ENCODE assay signal across 1 cellular context in the genomic region with DNA sequence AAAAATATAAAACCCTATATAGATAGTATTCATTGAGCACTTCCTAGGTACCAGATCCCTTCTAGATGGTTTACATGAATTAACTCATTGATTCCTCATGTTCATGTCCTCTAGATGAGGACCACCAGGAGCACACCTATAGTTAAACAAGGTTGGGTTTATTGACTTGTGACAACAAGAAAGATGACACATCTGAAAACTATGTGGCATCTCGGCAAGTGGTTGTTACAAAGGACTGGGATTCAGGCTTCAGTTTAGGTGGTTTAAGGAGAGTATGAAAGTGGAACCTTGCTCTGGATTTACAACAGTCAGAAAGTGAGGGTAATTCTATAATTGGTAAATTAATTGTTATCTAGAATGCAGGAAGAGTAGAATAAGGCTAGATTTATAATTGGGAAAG.
TF ChIP-seq lines count a peak whose summit lies in the region.

No MANE protein-coding gene starts in this region.

TF ChIP-seq in GM23338, 12 proteins besides CTCF, POLR2A, EP300 and RAD21 (continued from another document):
- TF ChIP-seq, protein P1, sequence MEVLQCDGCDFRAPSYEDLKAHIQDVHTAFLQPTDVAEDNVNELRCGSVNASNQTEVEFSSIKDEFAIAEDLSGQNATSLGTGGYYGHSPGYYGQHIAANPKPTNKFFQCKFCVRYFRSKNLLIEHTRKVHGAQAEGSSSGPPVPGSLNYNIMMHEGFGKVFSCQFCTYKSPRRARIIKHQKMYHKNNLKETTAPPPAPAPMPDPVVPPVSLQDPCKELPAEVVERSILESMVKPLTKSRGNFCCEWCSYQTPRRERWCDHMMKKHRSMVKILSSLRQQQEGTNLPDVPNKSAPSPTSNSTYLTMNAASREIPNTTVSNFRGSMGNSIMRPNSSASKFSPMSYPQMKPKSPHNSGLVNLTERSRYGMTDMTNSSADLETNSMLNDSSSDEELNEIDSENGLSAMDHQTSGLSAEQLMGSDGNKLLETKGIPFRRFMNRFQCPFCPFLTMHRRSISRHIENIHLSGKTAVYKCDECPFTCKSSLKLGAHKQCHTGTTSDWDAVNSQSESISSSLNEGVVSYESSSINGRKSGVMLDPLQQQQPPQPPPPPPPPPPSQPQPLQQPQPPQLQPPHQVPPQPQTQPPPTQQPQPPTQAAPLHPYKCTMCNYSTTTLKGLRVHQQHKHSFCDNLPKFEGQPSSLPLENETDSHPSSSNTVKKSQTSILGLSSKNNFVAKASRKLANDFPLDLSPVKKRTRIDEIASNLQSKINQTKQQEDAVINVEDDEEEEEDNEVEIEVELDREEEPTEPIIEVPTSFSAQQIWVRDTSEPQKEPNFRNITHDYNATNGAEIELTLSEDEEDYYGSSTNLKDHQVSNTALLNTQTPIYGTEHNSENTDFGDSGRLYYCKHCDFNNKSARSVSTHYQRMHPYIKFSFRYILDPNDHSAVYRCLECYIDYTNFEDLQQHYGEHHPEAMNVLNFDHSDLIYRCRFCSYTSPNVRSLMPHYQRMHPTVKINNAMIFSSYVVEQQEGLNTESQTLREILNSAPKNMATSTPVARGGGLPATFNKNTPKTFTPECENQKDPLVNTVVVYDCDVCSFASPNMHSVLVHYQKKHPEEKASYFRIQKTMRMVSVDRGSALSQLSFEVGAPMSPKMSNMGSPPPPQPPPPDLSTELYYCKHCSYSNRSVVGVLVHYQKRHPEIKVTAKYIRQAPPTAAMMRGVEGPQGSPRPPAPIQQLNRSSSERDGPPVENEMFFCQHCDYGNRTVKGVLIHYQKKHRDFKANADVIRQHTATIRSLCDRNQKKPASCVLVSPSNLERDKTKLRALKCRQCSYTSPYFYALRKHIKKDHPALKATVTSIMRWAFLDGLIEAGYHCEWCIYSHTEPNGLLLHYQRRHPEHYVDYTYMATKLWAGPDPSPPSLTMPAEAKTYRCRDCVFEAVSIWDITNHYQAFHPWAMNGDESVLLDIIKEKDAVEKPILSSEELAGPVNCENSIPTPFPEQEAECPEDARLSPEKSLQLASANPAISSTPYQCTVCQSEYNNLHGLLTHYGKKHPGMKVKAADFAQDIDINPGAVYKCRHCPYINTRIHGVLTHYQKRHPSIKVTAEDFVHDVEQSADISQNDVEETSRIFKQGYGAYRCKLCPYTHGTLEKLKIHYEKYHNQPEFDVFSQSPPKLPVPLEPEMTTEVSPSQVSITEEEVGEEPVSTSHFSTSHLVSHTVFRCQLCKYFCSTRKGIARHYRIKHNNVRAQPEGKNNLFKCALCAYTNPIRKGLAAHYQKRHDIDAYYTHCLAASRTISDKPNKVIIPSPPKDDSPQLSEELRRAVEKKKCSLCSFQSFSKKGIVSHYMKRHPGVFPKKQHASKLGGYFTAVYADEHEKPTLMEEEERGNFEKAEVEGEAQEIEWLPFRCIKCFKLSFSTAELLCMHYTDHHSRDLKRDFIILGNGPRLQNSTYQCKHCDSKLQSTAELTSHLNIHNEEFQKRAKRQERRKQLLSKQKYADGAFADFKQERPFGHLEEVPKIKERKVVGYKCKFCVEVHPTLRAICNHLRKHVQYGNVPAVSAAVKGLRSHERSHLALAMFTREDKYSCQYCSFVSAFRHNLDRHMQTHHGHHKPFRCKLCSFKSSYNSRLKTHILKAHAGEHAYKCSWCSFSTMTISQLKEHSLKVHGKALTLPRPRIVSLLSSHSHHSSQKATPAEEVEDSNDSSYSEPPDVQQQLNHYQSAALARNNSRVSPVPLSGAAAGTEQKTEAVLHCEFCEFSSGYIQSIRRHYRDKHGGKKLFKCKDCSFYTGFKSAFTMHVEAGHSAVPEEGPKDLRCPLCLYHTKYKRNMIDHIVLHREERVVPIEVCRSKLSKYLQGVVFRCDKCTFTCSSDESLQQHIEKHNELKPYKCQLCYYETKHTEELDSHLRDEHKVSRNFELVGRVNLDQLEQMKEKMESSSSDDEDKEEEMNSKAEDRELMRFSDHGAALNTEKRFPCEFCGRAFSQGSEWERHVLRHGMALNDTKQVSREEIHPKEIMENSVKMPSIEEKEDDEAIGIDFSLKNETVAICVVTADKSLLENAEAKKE (CRISPR knock-in tag; IDR thresholded peaks at IDR 0.05), result no peak
- TF ChIP-seq, protein P2, sequence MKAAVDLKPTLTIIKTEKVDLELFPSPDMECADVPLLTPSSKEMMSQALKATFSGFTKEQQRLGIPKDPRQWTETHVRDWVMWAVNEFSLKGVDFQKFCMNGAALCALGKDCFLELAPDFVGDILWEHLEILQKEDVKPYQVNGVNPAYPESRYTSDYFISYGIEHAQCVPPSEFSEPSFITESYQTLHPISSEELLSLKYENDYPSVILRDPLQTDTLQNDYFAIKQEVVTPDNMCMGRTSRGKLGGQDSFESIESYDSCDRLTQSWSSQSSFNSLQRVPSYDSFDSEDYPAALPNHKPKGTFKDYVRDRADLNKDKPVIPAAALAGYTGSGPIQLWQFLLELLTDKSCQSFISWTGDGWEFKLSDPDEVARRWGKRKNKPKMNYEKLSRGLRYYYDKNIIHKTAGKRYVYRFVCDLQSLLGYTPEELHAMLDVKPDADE (IDR thresholded peaks at IDR 0.05), result no peak
- TF ChIP-seq JUNB (IDR thresholded peaks at IDR 0.05; ENCODE audit: unreplicated experiment) (no peak), CREB1 (CRISPR knock-in tag; IDR thresholded peaks at IDR 0.05; ENCODE audit: low read depth) (no peak), STAT1 (IDR thresholded peaks at IDR 0.05; ENCODE audit: unreplicated experiment) (no peak), EZH2 (IDR thresholded peaks at IDR 0.05; ENCODE audit: low read depth, unreplicated experiment) (no peak), NANOG (IDR thresholded peaks at IDR 0.05; ENCODE audit: borderline replicate concordance) (no peak), POLR2AphosphoS5 (IDR thresholded peaks at IDR 0.05; ENCODE audit: low read depth) (no peak), ZNF114 (CRISPR knock-in tag; IDR thresholded peaks at IDR 0.05) (no peak)
- TF ChIP-seq, protein P3, sequence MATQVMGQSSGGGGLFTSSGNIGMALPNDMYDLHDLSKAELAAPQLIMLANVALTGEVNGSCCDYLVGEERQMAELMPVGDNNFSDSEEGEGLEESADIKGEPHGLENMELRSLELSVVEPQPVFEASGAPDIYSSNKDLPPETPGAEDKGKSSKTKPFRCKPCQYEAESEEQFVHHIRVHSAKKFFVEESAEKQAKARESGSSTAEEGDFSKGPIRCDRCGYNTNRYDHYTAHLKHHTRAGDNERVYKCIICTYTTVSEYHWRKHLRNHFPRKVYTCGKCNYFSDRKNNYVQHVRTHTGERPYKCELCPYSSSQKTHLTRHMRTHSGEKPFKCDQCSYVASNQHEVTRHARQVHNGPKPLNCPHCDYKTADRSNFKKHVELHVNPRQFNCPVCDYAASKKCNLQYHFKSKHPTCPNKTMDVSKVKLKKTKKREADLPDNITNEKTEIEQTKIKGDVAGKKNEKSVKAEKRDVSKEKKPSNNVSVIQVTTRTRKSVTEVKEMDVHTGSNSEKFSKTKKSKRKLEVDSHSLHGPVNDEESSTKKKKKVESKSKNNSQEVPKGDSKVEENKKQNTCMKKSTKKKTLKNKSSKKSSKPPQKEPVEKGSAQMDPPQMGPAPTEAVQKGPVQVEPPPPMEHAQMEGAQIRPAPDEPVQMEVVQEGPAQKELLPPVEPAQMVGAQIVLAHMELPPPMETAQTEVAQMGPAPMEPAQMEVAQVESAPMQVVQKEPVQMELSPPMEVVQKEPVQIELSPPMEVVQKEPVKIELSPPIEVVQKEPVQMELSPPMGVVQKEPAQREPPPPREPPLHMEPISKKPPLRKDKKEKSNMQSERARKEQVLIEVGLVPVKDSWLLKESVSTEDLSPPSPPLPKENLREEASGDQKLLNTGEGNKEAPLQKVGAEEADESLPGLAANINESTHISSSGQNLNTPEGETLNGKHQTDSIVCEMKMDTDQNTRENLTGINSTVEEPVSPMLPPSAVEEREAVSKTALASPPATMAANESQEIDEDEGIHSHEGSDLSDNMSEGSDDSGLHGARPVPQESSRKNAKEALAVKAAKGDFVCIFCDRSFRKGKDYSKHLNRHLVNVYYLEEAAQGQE (IDR thresholded peaks at IDR 0.05; ENCODE audit: unreplicated experiment), result no peak
TF ChIP-seq in GM23338: peak in this region for 0.
